In genomic region chr16:88465387-88465983, GRCh38 we compare ENCODE assay signal across 22 cellular contexts. TPM values are rescaled to one million over a fixed set of nuclear protein-coding genes. Genes with fewer than 3 reads are reported as not detected.
DNase-seq lines count a peak whose midpoint lies in the region; ATAC-seq, FAIRE-seq and TF ChIP-seq lines count a peak whose summit lies in the region.
"Had no signal": no experiment of that assay in that cellular context is flagged by ENCODE, and none has a peak within 500 bp of the region (broad histone marks: within the 10 kb centered on the region; RNA-seq: fewer than 3 reads in every experiment).

No MANE protein-coding gene starts in this region.

- H3K9ac ChIP-seq in neuronal stem cell (ENCODE audit: low read depth, low read length, poor library complexity) = peak overlapping the region; percentile 21
- H3K9ac ChIP-seq in GM23248 = no peak overlapping the region
- H3K9ac ChIP-seq: parathyroid adenoma had no signal

- H2AK5ac ChIP-seq in neuronal stem cell (ENCODE audit: low read depth, low read length) = no peak overlapping the region

- H3K9me3 Mint-ChIP-seq in activated B cell treated with CpG ODN at 0.5 μM for 24 hours = no peaks in the 10 kb centered on the region
- H3K9me3 Mint-ChIP-seq: activated T-cell treated with anti-CD3 and anti-CD28 coated beads, Interleukin-2, amount 50 U/mL, for 24 hours; H9; nephron had no signal

- H3K27ac Mint-ChIP-seq in activated B cell treated with CpG ODN at 0.5 μM for 24 hours = peak overlapping the region; percentile 59
- H3K27ac Mint-ChIP-seq: H9 had no signal

- H2BK15ac ChIP-seq in neuronal stem cell (ENCODE audit: low read length) = peak overlapping the region; percentile 17

- FAIRE-seq in D721Med (lab: Jason Lieb, UNC) = no peak
- FAIRE-seq in GM19239 (lab: Jason Lieb, UNC) = no peak
- FAIRE-seq: G401.6, urothelium cell line had no signal

- intact Hi-C loops in activated B cell treated with CpG ODN at 0.5 μM for 24 hours (cut with micrococcal nuclease) = loop anchor here (2.0 kb wide), 1 partner anchor 13 kb away; no protein-coding TSS in a partner anchor

- H3K4me2 ChIP-seq in neuronal stem cell (ENCODE audit: insufficient read depth, low read length, poor library complexity, severe bottlenecking) = no peak overlapping the region
- H3K4me2 ChIP-seq in GM23248 (ENCODE audit: unreplicated experiment) = no peak overlapping the region

- no peaks in the 10 kb centered on the region for H3K27me3 ChIP-seq in neuronal stem cell (ENCODE audit: control insufficient read depth in 3 of 3, insufficient read depth in 3 of 3, low read depth in 1 of 3, low read length in 3 of 3)
- no peaks in the 10 kb centered on the region for H3K27me3 ChIP-seq in GM23248 (replicated peaks; ENCODE audit: insufficient read depth)
- H3K27me3 ChIP-seq: breast epithelium had no signal

- no peak for TF ChIP-seq CTCF in D721Med (IDR thresholded peaks at IDR 0.05; ENCODE audit: insufficient read depth, missing control alignments)
- no peak for TF ChIP-seq CTCF in activated B cell treated with CpG ODN at 0.5 μM for 24 hours (IDR thresholded peaks at IDR 0.05)

- H3K27ac ChIP-seq in neuronal stem cell (replicated peaks; ENCODE audit: low read length) = no peak overlapping the region
- H3K27ac ChIP-seq in GM23248 = no peak overlapping the region
- H3K27ac ChIP-seq: breast epithelium, parathyroid adenoma had no signal

- no peak overlapping the region for H4K91ac ChIP-seq in neuronal stem cell (ENCODE audit: low read depth, low read length, poor library complexity)

- no peaks in the 10 kb centered on the region for H3F3A ChIP-seq in GM23248 (ENCODE audit: insufficient read depth)

- DNase-seq in NCI-H82 (lab: John Stamatoyannopoulos, UW) (peak; percentile 83), NCI-H82 treated with DMSO at 0.1 percent for 48 hours (lab: John Stamatoyannopoulos, UW; ENCODE audit: unreplicated experiment) (no peak), D721Med (ENCODE audit: insufficient read length, low spot score) (peak; percentile 75), activated B cell treated with CpG ODN at 0.5 μM for 24 hours (no peak), neuronal stem cell (ENCODE audit: low spot score) (no peak), DMS79 treated with DMSO at 0.1 percent for 48 hours (lab: John Stamatoyannopoulos, UW) (no peak), GM19239 (ENCODE audit: insufficient read length, low spot score) (no peak), GM23248 (no peak)
- DNase-seq: activated naive CD4-positive, alpha-beta T cell; activated T-cell treated with anti-CD3 and anti-CD28 coated beads, Interleukin-2, amount 50 U/mL, for 24 hours; amniotic stem cell; C1 segment of cervical spinal cord; cortex of kidney; DMS153; H9; NCI-H345 had no signal

- H3K36me3 Mint-ChIP-seq in activated B cell treated with CpG ODN at 0.5 μM for 24 hours (ENCODE audit: low read depth) = no peaks in the 10 kb centered on the region

- H3K23ac ChIP-seq in neuronal stem cell (ENCODE audit: low read depth, low read length, poor library complexity) = no peak overlapping the region

- no peaks in the 10 kb centered on the region for H3K9me2 ChIP-seq in GM23248 (ENCODE audit: insufficient read depth)

- H2BK120ac ChIP-seq in neuronal stem cell (ENCODE audit: low read depth, low read length) = no peak overlapping the region

- CTCF ChIA-PET in activated B cell treated with CpG ODN at 0.5 μM for 24 hours (lab: Charles Lee) = no interaction called here

- no peak for ATAC-seq in activated B cell treated with CpG ODN at 0.5 μM for 24 hours (ENCODE audit: low read depth)
- ATAC-seq: sciatic nerve had no signal

- POLR2A ChIA-PET in activated B cell treated with CpG ODN at 0.5 μM for 24 hours (lab: Charles Lee) = interaction anchor here (1.6 to 3.3 kb wide), 3 partner anchors 11 to 13 kb away, joined by 8 to 23 read pairs (median 15); partner anchors contain the start of gene ZFPM1

- H4K20me1 ChIP-seq in GM23248 (ENCODE audit: insufficient read depth) = no peaks in the 10 kb centered on the region

- no peak overlapping the region for H3K14ac ChIP-seq in neuronal stem cell (ENCODE audit: low read length)

- peak overlapping the region; percentile 17 for H3K18ac ChIP-seq in neuronal stem cell (ENCODE audit: low read length)

- H3K9me3 ChIP-seq in neuronal stem cell (replicated peaks in 1 of 2; ENCODE audit: control insufficient read depth in 2 of 2, insufficient read depth in 1 of 2, low read depth in 1 of 2, low read length in 2 of 2) (no peaks in the 10 kb centered on the region), GM23248 (ENCODE audit: low read depth) (no peaks in the 10 kb centered on the region)
- H3K9me3 ChIP-seq: breast epithelium had no signal

- H3K4me1 Mint-ChIP-seq in activated B cell treated with CpG ODN at 0.5 μM for 24 hours = peaks cover 83% of the 10 kb centered on the region

- no peak overlapping the region for H2BK12ac ChIP-seq in neuronal stem cell (ENCODE audit: low read length)

- WGBS in neuronal stem cell (ENCODE audit: extremely low coverage in 2 of 2, insufficient read length in 2 of 2, insufficient replicate concordance in 1 of 2), 2 donors = no CpG with 5 or more reads among the region's 22 CpGs
- 84 to 93% methylated on average over 16 to 22 of the region's 22 CpGs for WGBS in GM23248 (ENCODE audit: low coverage in 1 of 2, low lambda C conversion rate in 2 of 2, missing lambda C conversion rate in 2 of 2), 2 experiments

- H3K36me3 ChIP-seq in neuronal stem cell (replicated peaks in 1 of 2; ENCODE audit: control insufficient read depth in 2 of 2, insufficient read depth in 2 of 2, low read length in 2 of 2) (no peaks in the 10 kb centered on the region), GM23248 (ENCODE audit: low read depth) (no peaks in the 10 kb centered on the region)
- H3K36me3 ChIP-seq: breast epithelium had no signal

- no peak overlapping the region for H3K4ac ChIP-seq in neuronal stem cell (ENCODE audit: low read length)

- H3K4me3 Mint-ChIP-seq in activated B cell treated with CpG ODN at 0.5 μM for 24 hours = no peak overlapping the region
- H3K4me3 Mint-ChIP-seq: activated T-cell treated with anti-CD3 and anti-CD28 coated beads, Interleukin-2, amount 50 U/mL, for 24 hours; H9; nephron had no signal

- H2AFZ ChIP-seq in neuronal stem cell (ENCODE audit: low read length) (no peak overlapping the region), GM23248 (no peak overlapping the region)
- H2AFZ ChIP-seq: parathyroid adenoma had no signal

- peak overlapping the region; percentile 3 for H4K8ac ChIP-seq in neuronal stem cell (ENCODE audit: low read depth, low read length)

- H3K4me1 ChIP-seq in neuronal stem cell (ENCODE audit: control insufficient read depth in 2 of 2, insufficient read depth in 1 of 2, low read depth in 1 of 2, low read length in 2 of 2) (peaks cover 11 to 20% of the 10 kb centered on the region in 2 donors), GM23248 (ENCODE audit: insufficient read depth) (no peaks in the 10 kb centered on the region)
- H3K4me1 ChIP-seq: breast epithelium had no signal

- in situ Hi-C loops in GM23248 (cut with MboI) = no loop called here

- no peak overlapping the region for H3K4me3 ChIP-seq in neuronal stem cell (ENCODE audit: low read length in 2 of 2)
- no peak overlapping the region for H3K4me3 ChIP-seq in GM23248
- H3K4me3 ChIP-seq: breast epithelium had no signal

- no peaks in the 10 kb centered on the region for H3K79me2 ChIP-seq in GM23248 (ENCODE audit: insufficient read depth)

- H2BK5ac ChIP-seq in neuronal stem cell (ENCODE audit: low read length) = peak overlapping the region; percentile 66

- no peaks in the 10 kb centered on the region for H3K27me3 Mint-ChIP-seq in activated B cell treated with CpG ODN at 0.5 μM for 24 hours
- H3K27me3 Mint-ChIP-seq: activated T-cell treated with anti-CD3 and anti-CD28 coated beads, Interleukin-2, amount 50 U/mL, for 24 hours had no signal

- H3K79me1 ChIP-seq in neuronal stem cell (ENCODE audit: low read depth, low read length) = peaks cover 9% of the 10 kb centered on the region

RNA-seq across cellular contexts. Expression of gene ZFPM1, which starts 12.4 kb away (rescaled TPM):
- total RNA-seq in activated B cell treated with CpG ODN at 0.5 μM for 24 hours = 27.3 and 35.0 TPM in 2 replicates
- 3.8 TPM for polyA plus RNA-seq in neuronal stem cell (2013, experiment 1 of 2)
- polyA plus RNA-seq in neuronal stem cell (2013, experiment 2 of 2) = 4.0 TPM
- 0.25 and 2.4 TPM in 2 replicates for total RNA-seq in GM23248 (2014; rRNA removed; shearing (Covaris generic))
- polyA plus RNA-seq in GM23248 (2016; fragmentation: Nextera tagmentation; extraction: Ambion mirVana) = 0.06 and 0.14 TPM in 2 replicates

Comparison
In these comparisons a context has a peak if more than half of its experiments do, and no peak if none do; other contexts are left out.
1. DNase-seq: peak in NCI-H82 (single experiment) and D721Med (single experiment); none in NCI-H82 treated with DMSO at 0.1 percent for 48 hours (single experiment), activated B cell treated with CpG ODN at 0.5 μM for 24 hours (single experiment), neuronal stem cell (single experiment), DMS79 treated with DMSO at 0.1 percent for 48 hours (single experiment), GM19239 (single experiment) and GM23248 (single experiment).